In the genomic region with DNA sequence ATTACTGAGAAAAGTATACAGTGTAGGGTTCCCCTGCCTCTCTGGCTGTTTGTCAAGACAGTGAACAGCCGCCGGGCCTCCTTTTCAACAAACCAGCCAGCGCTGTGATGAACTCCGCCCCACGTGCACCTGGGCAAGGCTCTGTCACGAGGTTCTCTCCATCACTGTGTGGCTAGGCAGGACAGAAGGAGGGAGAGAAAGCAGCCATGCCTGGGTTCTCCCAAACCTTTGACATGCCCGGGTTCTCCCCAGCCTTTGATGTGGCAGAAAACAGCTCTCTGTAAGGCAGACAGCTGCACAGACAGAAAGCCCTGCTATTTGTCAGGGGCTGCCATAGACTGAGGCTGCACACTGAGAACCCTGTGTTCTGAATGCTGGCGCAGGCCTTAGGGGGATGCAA, we compare ENCODE assay signal across 26 cellular contexts.
A peak's percentile ranks its signal among the peaks of the same experiment; 100 is the strongest.
DNase-seq lines count a peak whose midpoint lies in the region; ATAC-seq and TF ChIP-seq lines count a peak whose summit lies in the region.
"Had no signal": no experiment of that assay in that cellular context is flagged by ENCODE, and none has a peak within 500 bp of the region (broad histone marks: within the 10 kb centered on the region; RNA-seq: fewer than 3 reads in every experiment).

No MANE protein-coding gene starts in this region.

- CTCF ChIA-PET in activated CD4-positive, alpha-beta T cell treated with anti-CD3 and anti-CD28 coated beads, Interleukin-2, amount 10 ng/mL, durations not matched to agents 7 days and 5 days (lab: Charles Lee): interaction anchor here (1.8 to 3.3 kb wide), 2 partner anchors 12 to 285 kb away, joined by 3 to 8 read pairs; no protein-coding TSS in a partner anchor

- peaks cover 63% of the 10 kb centered on the region for H3K4me1 Mint-ChIP-seq in activated CD4-positive, alpha-beta T cell treated with anti-CD3 and anti-CD28 coated beads, Interleukin-2, amount 10 ng/mL, durations not matched to agents 7 days and 5 days

- no peaks in the 10 kb centered on the region for H3K36me3 ChIP-seq in SJCRH30
- H3K36me3 ChIP-seq: gastroesophageal sphincter, vagina had no signal

- DNase-seq in activated CD4-positive, alpha-beta T cell treated with anti-CD3 and anti-CD28 coated beads, Interleukin-2, amount 10 ng/mL, durations not matched to agents 7 days and 5 days: peak; percentile 69
- no peak for DNase-seq in activated CD4-positive, alpha-beta T cell treated with anti-CD3 and anti-CD28 coated beads for 4 hours
- DNase-seq in GM12865 (ENCODE audit: low read depth) (peak; percentile 64), SJCRH30 (peak; percentile 32 to 57), left lobe of liver (ENCODE audit: low spot score) (peak; percentile 67), DMS114 treated with DMSO at 0.1 percent for 48 hours (lab: John Stamatoyannopoulos, UW; ENCODE audit: unreplicated experiment) (no peak)
- DNase-seq: activated CD8-positive, alpha-beta memory T cell treated with anti-CD3 and anti-CD28 coated beads, Interleukin-2, amount 10 ng/mL, durations not matched to agents 7 days and 5 days; activated gamma-delta T cell treated with Interleukin-2 at 50 U/mL for 16 hours; C1 segment of cervical spinal cord; DMS 273 treated with DMSO at 0.1 percent for 48 hours; effector CD4-positive, alpha-beta T cell; HCEC 1CT; NCI-H1092; NCI-H2029 treated with DMSO at 0.1 percent for 48 hours; NCI-H510A treated with DMSO at 0.1 percent for 48 hours; Right ventricle myocardium superior; stimulated activated CD4-positive, alpha-beta T cell treated with anti-CD3 and anti-CD28 coated beads, Interleukin-4, amount 100 ng/mL, for 24 hours; substantia nigra; T-helper 1 cell had no signal

- H3K9me3 ChIP-seq in SJCRH30 (replicated peaks): no peaks in the 10 kb centered on the region
- H3K9me3 ChIP-seq: A549, gastroesophageal sphincter, vagina had no signal

- H3K27me3 ChIP-seq in SJCRH30: no peaks in the 10 kb centered on the region
- H3K27me3 ChIP-seq: vagina had no signal

- H3K27ac Mint-ChIP-seq in activated CD4-positive, alpha-beta T cell treated with anti-CD3 and anti-CD28 coated beads, Interleukin-2, amount 10 ng/mL, durations not matched to agents 7 days and 5 days: peak overlapping the region; percentile 50
- H3K27ac Mint-ChIP-seq: activated CD8-positive, alpha-beta memory T cell treated with anti-CD3 and anti-CD28 coated beads, Interleukin-2, amount 10 ng/mL, durations not matched to agents 7 days and 5 days; progenitor cell of endocrine pancreas had no signal

- H3K27me3 Mint-ChIP-seq in activated CD4-positive, alpha-beta T cell treated with anti-CD3 and anti-CD28 coated beads, Interleukin-2, amount 10 ng/mL, durations not matched to agents 7 days and 5 days: peaks cover 17% of the 10 kb centered on the region

- peak; percentile 22 for ATAC-seq in left lobe of liver
- ATAC-seq in HG02938 (IDR thresholded peaks at IDR 0.05; ENCODE audit: unreplicated experiment): no peak
- ATAC-seq in HG02973 (IDR thresholded peaks at IDR 0.05; ENCODE audit: unreplicated experiment): no peak
- ATAC-seq: A549; activated CD8-positive, alpha-beta memory T cell treated with anti-CD3 and anti-CD28 coated beads, Interleukin-2, amount 10 ng/mL, durations not matched to agents 7 days and 5 days; esophagus mucosa; gastroesophageal sphincter had no signal

- H3K36me3 Mint-ChIP-seq in activated CD4-positive, alpha-beta T cell treated with anti-CD3 and anti-CD28 coated beads, Interleukin-2, amount 10 ng/mL, durations not matched to agents 7 days and 5 days (ENCODE audit: low read depth): no peaks in the 10 kb centered on the region
- H3K36me3 Mint-ChIP-seq: activated CD8-positive, alpha-beta memory T cell treated with anti-CD3 and anti-CD28 coated beads, Interleukin-2, amount 10 ng/mL, durations not matched to agents 7 days and 5 days had no signal

- TF ChIP-seq CTCF in GM12865 (IDR thresholded peaks at IDR 0.05; ENCODE audit: insufficient read depth, low read depth, low read length, missing control alignments): no peak

- H3K4me3 ChIP-seq in GM12865 (ENCODE audit: low read depth, low read length) (no peak overlapping the region), SJCRH30 (no peak overlapping the region)
- H3K4me3 ChIP-seq: A549, gastroesophageal sphincter, vagina had no signal

- POLR2A ChIA-PET in activated CD4-positive, alpha-beta T cell treated with anti-CD3 and anti-CD28 coated beads, Interleukin-2, amount 10 ng/mL, durations not matched to agents 7 days and 5 days (lab: Charles Lee): no interaction called here

- H3K9me3 Mint-ChIP-seq in activated CD4-positive, alpha-beta T cell treated with anti-CD3 and anti-CD28 coated beads, Interleukin-2, amount 10 ng/mL, durations not matched to agents 7 days and 5 days: no peaks in the 10 kb centered on the region

- no peak overlapping the region for H3K27ac ChIP-seq in SJCRH30
- H3K27ac ChIP-seq: A549, gastroesophageal sphincter, vagina had no signal

- no peaks in the 10 kb centered on the region; the same call in 1 of the 2 replicates for H3K4me1 ChIP-seq in SJCRH30
- H3K4me1 ChIP-seq: A549, gastroesophageal sphincter had no signal

- no peak overlapping the region for H3K4me3 Mint-ChIP-seq in activated CD4-positive, alpha-beta T cell treated with anti-CD3 and anti-CD28 coated beads, Interleukin-2, amount 10 ng/mL, durations not matched to agents 7 days and 5 days
- H3K4me3 Mint-ChIP-seq: activated CD8-positive, alpha-beta memory T cell treated with anti-CD3 and anti-CD28 coated beads, Interleukin-2, amount 10 ng/mL, durations not matched to agents 7 days and 5 days had no signal

Comparison
In these comparisons a context has a peak if more than half of its experiments do, and no peak if none do; other contexts are left out.
1. DNase-seq: peak in activated CD4-positive, alpha-beta T cell treated with anti-CD3 and anti-CD28 coated beads, Interleukin-2, amount 10 ng/mL, durations not matched to agents 7 days and 5 days (single experiment), GM12865 (single experiment), SJCRH30 (2 of 2) and left lobe of liver (single experiment); none in activated CD4-positive, alpha-beta T cell treated with anti-CD3 and anti-CD28 coated beads for 4 hours (0 of 2) and DMS114 treated with DMSO at 0.1 percent for 48 hours (single experiment).